ENCODE assay signal across 8 cellular contexts in the genomic region with DNA sequence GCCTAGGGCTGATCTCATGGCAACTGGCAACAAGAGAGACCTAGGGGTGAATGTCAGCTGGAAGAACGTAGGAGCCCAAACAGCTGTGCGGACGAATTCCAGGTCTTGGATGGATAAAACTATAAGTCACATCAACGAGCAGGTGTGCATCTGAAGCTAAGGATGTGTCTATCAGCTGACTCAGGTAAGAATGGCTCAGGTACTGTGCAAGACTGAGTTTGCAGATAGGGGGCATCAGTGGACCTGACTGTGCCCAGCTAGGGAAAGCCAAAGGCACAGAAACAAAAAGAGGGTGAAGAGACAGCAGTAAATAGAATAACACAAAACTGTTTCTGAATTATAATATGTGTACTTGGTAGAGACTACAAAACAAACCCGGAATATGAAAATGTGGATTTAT.
DNase-seq lines count a peak whose midpoint lies in the region; ATAC-seq and TF ChIP-seq lines count a peak whose summit lies in the region.

No MANE protein-coding gene starts in this region.

- no peaks in the 10 kb centered on the region for H3K4me1 ChIP-seq in BE2C

- no peaks in the 10 kb centered on the region for H3K36me3 ChIP-seq in BE2C

- no peaks in the 10 kb centered on the region for H3K27me3 ChIP-seq in BE2C

- no peaks in the 10 kb centered on the region for H3K9me3 ChIP-seq in BE2C

- DNase-seq in BE2C (no peak), HuH-7 (ENCODE audit: low spot score) (peak; percentile 2), iPS-NIHi7 (ENCODE audit: extremely low spot score) (peak; percentile 65), NCI-H187 (lab: John Stamatoyannopoulos, UW) (no peak)
- DNase-seq in activated CD8-positive, alpha-beta memory T cell treated with anti-CD3 and anti-CD28 coated beads, Interleukin-2, amount 50 U/mL, for 4 hours: peak; percentile 53
- DNase-seq in stimulated activated naive CD8-positive, alpha-beta T cell treated with anti-CD3 and anti-CD28 coated beads, Interleukin-15, Interleukin-2, amounts not matched to agents 100 U/mL and 50 U/mL, for 24 hours: peak; percentile 33

- peak; percentile 43 for TF ChIP-seq CTCF in BE2C (IDR thresholded peaks at IDR 0.05; ENCODE audit: low read depth, low read length)

- ATAC-seq in GM18858 (IDR thresholded peaks at IDR 0.05; ENCODE audit: unreplicated experiment) (peak; percentile 69), GM21717 (IDR thresholded peaks at IDR 0.05; ENCODE audit: unreplicated experiment) (no peak)
- peak; percentile 58 for ATAC-seq in stimulated activated naive CD8-positive, alpha-beta T cell treated with anti-CD3 and anti-CD28 coated beads, Interleukin-15, Interleukin-2, amounts not matched to agents 100 U/mL and 50 U/mL, for 24 hours

- H3K4me3 ChIP-seq in BE2C (ENCODE audit: low read depth, low read length): no peak overlapping the region

Comparison
In these comparisons a context has a peak if more than half of its experiments do, and no peak if none do; other contexts are left out.
1. DNase-seq: peak in HuH-7 (single experiment), activated CD8-positive, alpha-beta memory T cell treated with anti-CD3 and anti-CD28 coated beads, Interleukin-2, amount 50 U/mL, for 4 hours (single experiment), iPS-NIHi7 (single experiment) and stimulated activated naive CD8-positive, alpha-beta T cell treated with anti-CD3 and anti-CD28 coated beads, Interleukin-15, Interleukin-2, amounts not matched to agents 100 U/mL and 50 U/mL, for 24 hours (single experiment); none in BE2C (single experiment) and NCI-H187 (0 of 2).